14 cellular contexts compared by ENCODE assay signal in the genomic region with DNA sequence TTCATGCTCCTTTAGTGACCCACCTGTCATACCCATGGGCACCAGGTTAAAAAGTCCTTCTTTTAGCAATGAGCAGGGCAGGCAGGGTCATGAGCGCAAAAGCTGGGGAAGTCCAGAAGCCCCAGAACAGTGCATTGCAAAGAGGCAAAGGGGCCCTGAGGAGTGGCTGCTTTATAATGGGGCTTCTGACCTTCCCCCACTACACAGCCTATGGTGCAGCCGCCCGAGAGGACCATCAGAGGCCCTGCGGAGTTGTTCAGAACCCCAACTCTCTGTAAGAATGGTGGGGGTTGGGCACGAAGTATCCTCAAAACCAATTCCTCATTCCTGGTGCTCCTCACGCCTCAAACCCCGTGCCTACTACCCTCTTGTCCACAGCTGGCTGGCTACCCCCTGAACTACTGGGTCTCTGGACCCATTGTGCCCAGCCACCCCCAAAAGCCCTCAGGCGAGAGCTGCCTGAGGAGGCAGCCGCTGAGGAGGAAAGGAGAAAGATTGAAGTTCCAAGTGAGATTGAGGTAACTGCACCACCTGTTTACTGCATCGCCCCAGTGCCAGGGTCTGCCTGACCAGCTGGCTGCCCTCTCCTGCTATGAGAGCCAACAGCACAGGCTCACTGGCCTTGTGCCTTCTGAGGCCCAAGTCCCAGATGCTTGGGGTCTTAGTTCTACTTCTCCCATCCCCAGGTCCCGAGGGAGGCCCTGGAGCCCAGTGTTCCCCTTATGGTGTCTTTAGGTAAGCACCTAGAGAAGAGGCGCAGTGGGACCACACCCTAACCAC. TPM values are rescaled to one million over a fixed set of nuclear protein-coding genes. Genes with fewer than 3 reads are reported as not detected.
DNase-seq lines count a peak whose midpoint lies in the region; TF ChIP-seq lines count a peak whose summit lies in the region.
"Had no signal": no experiment of that assay in that cellular context is flagged by ENCODE, and none has a peak within 500 bp of the region (broad histone marks: within the 10 kb centered on the region; RNA-seq: fewer than 3 reads in every experiment).

No MANE protein-coding gene starts in this region.

- no peak overlapping the region for H3K4ac ChIP-seq in mesenchymal stem cell (ENCODE audit: low read depth in 1 of 2, low read length in 2 of 2)

- H2AK5ac ChIP-seq in mesenchymal stem cell (ENCODE audit: low read length, severe bottlenecking), result no peak overlapping the region

- H3K18ac ChIP-seq in mesenchymal stem cell (ENCODE audit: low read depth in 1 of 2, low read length in 2 of 2), result no peak overlapping the region

- 0 out of 2 replicates have a peak overlapping the region, but pooled peaks have one; percentile 4 for H3K9ac ChIP-seq in BLaER1
- peak overlapping the region; percentile 83 for H3K9ac ChIP-seq in mesenchymal stem cell (ENCODE audit: low read length)

- no peak overlapping the region for H4K8ac ChIP-seq in mesenchymal stem cell (ENCODE audit: low read length)

- H2BK15ac ChIP-seq in mesenchymal stem cell (ENCODE audit: low read depth, poor library complexity, severe bottlenecking), result no peak overlapping the region

- DNase-seq in RWPE1 (ENCODE audit: low spot score) (no peak), mesenchymal stem cell (no peak), HUDEP-2 (lab: John Stamatoyannopoulos, UW; ENCODE audit: unreplicated experiment in 76 of 76) (no peak), NCI-H2029 treated with DMSO at 0.1 percent for 48 hours (lab: John Stamatoyannopoulos, UW) (no peak)
- DNase-seq in activated naive CD4-positive, alpha-beta T cell treated with Interleukin-2 at 50 U/mL for 16 hours, result no peak
- DNase-seq: activated T-cell treated with anti-CD3 and anti-CD28 coated beads for 4 hours; central memory CD4-positive, alpha-beta T cell; gastrocnemius medialis; NCI-H2081 treated with DMSO at 0.1 percent for 48 hours; NCI-H748 treated with DMSO at 0.1 percent for 48 hours; stimulated activated naive CD8-positive, alpha-beta T cell treated with anti-CD3 and anti-CD28 coated beads, Interleukin-15, amount 100 ng/mL, for 72 hours; T-cell had no signal

- POLR2A ChIA-PET in RWPE1 (lab: Yijun Ruan, JAX; ENCODE audit: low non-redundant PET), result no interaction called here

- H3K27me3 ChIP-seq in BLaER1, result no peaks in the 10 kb centered on the region
- H3K27me3 ChIP-seq in mesenchymal stem cell (ENCODE audit: control insufficient read depth in 1 of 2, insufficient read depth in 1 of 2, low read length in 2 of 2), result no peaks in the 10 kb centered on the region
- H3K27me3 ChIP-seq: gastrocnemius medialis, Peyer's patch had no signal

- H3K79me1 ChIP-seq in mesenchymal stem cell (replicated peaks; ENCODE audit: low read length, poor library complexity, severe bottlenecking), result peaks cover 21% of the 10 kb centered on the region

- peak overlapping the region; percentile 69 for H3K4me2 ChIP-seq in BLaER1
- H3K4me2 ChIP-seq in mesenchymal stem cell (ENCODE audit: low read length, poor library complexity, severe bottlenecking), result no peak overlapping the region

- no peak overlapping the region for H2BK120ac ChIP-seq in mesenchymal stem cell (ENCODE audit: low read depth, low read length)

- H4K91ac ChIP-seq in mesenchymal stem cell (ENCODE audit: low read length), result no peak overlapping the region

- WGBS in mesenchymal stem cell, result 87% methylated on average over 10 of the region's 12 CpGs

- H3K9me3 ChIP-seq in BLaER1 (no peaks in the 10 kb centered on the region), mesenchymal stem cell (ENCODE audit: control insufficient read depth, low read length) (no peaks in the 10 kb centered on the region)
- H3K9me3 ChIP-seq: gastrocnemius medialis, Peyer's patch had no signal

- TF ChIP-seq CTCF in RWPE1 (conservative IDR thresholded peaks at IDR 0.05; ENCODE audit: low read depth), result no peak

- H3K4me3 ChIP-seq in BLaER1 (no peak overlapping the region), mesenchymal stem cell (ENCODE audit: insufficient read depth in 1 of 2, low read depth in 1 of 2, low read length in 2 of 2) (no peak overlapping the region)
- H3K4me3 ChIP-seq: gastrocnemius medialis, Peyer's patch had no signal

- CTCF ChIA-PET in RWPE1 (lab: Yijun Ruan, JAX), result interaction anchor here (0.6 to 0.7 kb wide), 3 partner anchors 12 to 36 kb away, joined by 3 to 5 read pairs (median 3); partner anchors contain the start of gene IRF9

- H3K36me3 ChIP-seq in BLaER1, result peaks cover 74% of the 10 kb centered on the region
- H3K36me3 ChIP-seq in mesenchymal stem cell (ENCODE audit: control insufficient read depth in 1 of 2, insufficient read depth in 2 of 2, low read depth in 1 of 2, low read length in 2 of 2), result peaks cover 80 to 94% of the 10 kb centered on the region in 2 experiments

- no peak overlapping the region for H2BK12ac ChIP-seq in mesenchymal stem cell (ENCODE audit: low read length in 2 of 2)

- no peak overlapping the region for H3K23ac ChIP-seq in mesenchymal stem cell (ENCODE audit: low read length in 2 of 2)

- H3K14ac ChIP-seq in mesenchymal stem cell (ENCODE audit: low read length in 2 of 2), result no peak overlapping the region

- H4K20me1 ChIP-seq in BLaER1, result peaks cover 15% of the 10 kb centered on the region; the same call in 1 of the 2 replicates

- peak overlapping the region; percentile 41; the same call in 1 of the 2 replicates for H3K27ac ChIP-seq in BLaER1
- peak overlapping the region; percentile 60 for H3K27ac ChIP-seq in RWPE1
- H3K27ac ChIP-seq in mesenchymal stem cell (ENCODE audit: low read length, poor library complexity, severe bottlenecking), result no peak overlapping the region

- no peak overlapping the region for H2AFZ ChIP-seq in mesenchymal stem cell (ENCODE audit: low read depth, low read length)

- no peak overlapping the region for H2BK5ac ChIP-seq in mesenchymal stem cell (ENCODE audit: low read depth, low read length, poor library complexity, severe bottlenecking)

- H3K4me1 ChIP-seq in BLaER1, result peaks cover 26% of the 10 kb centered on the region
- peaks cover 16% of the 10 kb centered on the region for H3K4me1 ChIP-seq in mesenchymal stem cell (ENCODE audit: control insufficient read depth, insufficient read depth, low read depth, low read length)
- H3K4me1 ChIP-seq: Peyer's patch had no signal

RNA-seq across cellular contexts. Expression of gene REC8, which starts 6.7 kb away (rescaled TPM):
- 29.0 TPM for polyA plus RNA-seq in mesenchymal stem cell (2013, experiment 1 of 2)
- 29.9 TPM for polyA plus RNA-seq in mesenchymal stem cell (2013, experiment 2 of 2)

RNA-seq across cellular contexts. Expression of gene IPO4, which starts 10.0 kb away (rescaled TPM):
- 16.9 TPM for polyA plus RNA-seq in mesenchymal stem cell (2013, experiment 1 of 2)
- polyA plus RNA-seq in mesenchymal stem cell (2013, experiment 2 of 2), result 17.0 TPM

RNA-seq across cellular contexts. Expression of gene TM9SF1, which starts 16.7 kb away (rescaled TPM):
- 61.6 TPM for polyA plus RNA-seq in mesenchymal stem cell (2013, experiment 1 of 2)
- polyA plus RNA-seq in mesenchymal stem cell (2013, experiment 2 of 2), result 61.9 TPM

RNA-seq across cellular contexts. Expression of gene IRF9, which starts 17.5 kb away (rescaled TPM):
- polyA plus RNA-seq in mesenchymal stem cell (2013, experiment 1 of 2), result 43.4 TPM
- 42.3 TPM for polyA plus RNA-seq in mesenchymal stem cell (2013, experiment 2 of 2)

RNA-seq across cellular contexts. Expression of gene TSSK4, which starts 26.9 kb away (rescaled TPM):
- polyA plus RNA-seq in mesenchymal stem cell (2013, experiment 1 of 2), result 0.07 TPM
- polyA plus RNA-seq in mesenchymal stem cell (2013, experiment 2 of 2), result 0.04 TPM
